In the genomic region with DNA sequence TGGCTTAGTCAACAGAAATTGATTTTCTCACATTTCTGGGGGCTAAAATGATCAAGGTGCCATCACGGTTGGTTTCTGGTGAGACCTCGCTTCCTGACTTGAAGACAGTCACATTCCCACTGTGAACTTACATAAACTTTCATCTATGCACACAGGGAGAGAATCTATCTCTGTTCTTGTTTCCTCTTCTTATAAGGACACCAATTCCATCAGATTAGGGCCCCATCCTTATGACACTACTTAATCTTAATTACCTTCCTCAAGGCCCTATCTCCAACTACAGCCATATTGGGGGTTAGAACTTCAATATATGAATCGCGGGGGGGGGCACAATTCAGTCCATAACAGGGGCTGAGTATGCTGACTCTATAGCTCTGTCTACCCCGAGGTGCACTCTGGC, we compare ENCODE assay signal across 20 cellular contexts. TPM values are rescaled to one million over a fixed set of nuclear protein-coding genes. Genes with fewer than 3 reads are reported as not detected.
DNase-seq lines count a peak whose midpoint lies in the region; ATAC-seq, FAIRE-seq and TF ChIP-seq lines count a peak whose summit lies in the region.
"Had no signal": no experiment of that assay in that cellular context is flagged by ENCODE, and none has a peak within 500 bp of the region (broad histone marks: within the 10 kb centered on the region; RNA-seq: fewer than 3 reads in every experiment).

No MANE protein-coding gene starts in this region.

- H3K27ac ChIP-seq in A549 (peak overlapping the region; percentile 67 to 81), VCaP (peak overlapping the region; percentile 95), SJCRH30 (no peak overlapping the region), GM23248 (no peak overlapping the region)

- no peaks in the 10 kb centered on the region for H3K27me3 ChIP-seq in SJCRH30
- H3K27me3 ChIP-seq in GM23248 (replicated peaks; ENCODE audit: insufficient read depth): peaks cover 9% of the 10 kb centered on the region; the same call in 1 of the 2 replicates

- DNase-seq in A549 (ENCODE audit: low read depth in 1 of 2, low spot score in 1 of 2): no peak
- DNase-seq in CMK (ENCODE audit: low read depth): peak; percentile 64
- no peak for DNase-seq in progenitor cell of endocrine pancreas (ENCODE audit: low spot score, unreplicated experiment)
- no peak for DNase-seq in SJCRH30
- no peak for DNase-seq in GM23248
- DNase-seq: 8988T; CD4-positive, CD25-positive, alpha-beta regulatory T cell; CD8-positive, alpha-beta T cell; DMS153; DND-41; H9 had no signal

- H3K9me2 ChIP-seq in GM23248 (ENCODE audit: insufficient read depth): no peaks in the 10 kb centered on the region

- H3K9me3 ChIP-seq in A549 (no peaks in the 10 kb centered on the region), SJCRH30 (replicated peaks) (no peaks in the 10 kb centered on the region), GM23248 (ENCODE audit: low read depth) (no peaks in the 10 kb centered on the region)

- POLR2A ChIA-PET in A549 (lab: Yijun Ruan, JAX): no interaction called here

- no peak for TF ChIP-seq RAD21 in A549 (conservative IDR thresholded peaks at IDR 0.05 in 1 of 2, IDR thresholded peaks at IDR 0.05 in 1 of 2)

- ATAC-seq in A549: no peak
- ATAC-seq in HG02623 (IDR thresholded peaks at IDR 0.05; ENCODE audit: unreplicated experiment): no peak
- ATAC-seq: CD8-positive, alpha-beta T cell; GM23338; HCT116 had no signal

- no peak for TF ChIP-seq POLR2A in A549 (IDR thresholded peaks at IDR 0.05; ENCODE audit: low read length)

- H3K4me3 Mint-ChIP-seq in progenitor cell of endocrine pancreas (ENCODE audit: low read depth): no peak overlapping the region
- H3K4me3 Mint-ChIP-seq: CD4-positive, CD25-positive, alpha-beta regulatory T cell; CD8-positive, alpha-beta T cell; GM23338; H9 had no signal

- H3F3A ChIP-seq in GM23248 (ENCODE audit: insufficient read depth): no peaks in the 10 kb centered on the region

- peak overlapping the region; percentile 90 for H3K27ac Mint-ChIP-seq in progenitor cell of endocrine pancreas
- H3K27ac Mint-ChIP-seq: CD4-positive, CD25-positive, alpha-beta regulatory T cell; CD8-positive, alpha-beta T cell; GM23338; H9 had no signal

- TF ChIP-seq CTCF in A549 (IDR thresholded peaks at IDR 0.05) (no peak), VCaP (conservative IDR thresholded peaks at IDR 0.05) (no peak), progenitor cell of endocrine pancreas (IDR thresholded peaks at IDR 0.05; ENCODE audit: unreplicated experiment) (no peak)

- WGBS in A549 (ENCODE audit: missing lambda C conversion rate): 58% methylated on average over 5 of the region's 5 CpGs
- WGBS in GM23248 (ENCODE audit: low coverage in 1 of 2, low lambda C conversion rate in 2 of 2, missing lambda C conversion rate in 2 of 2), 2 experiments: 26 to 32% methylated on average over 5 of the region's 5 CpGs

- no peak overlapping the region for H2AFZ ChIP-seq in GM23248
- H2AFZ ChIP-seq: GM23338 had no signal

- no peaks in the 10 kb centered on the region for H3K36me3 Mint-ChIP-seq in progenitor cell of endocrine pancreas (ENCODE audit: insufficient read depth)
- H3K36me3 Mint-ChIP-seq: CD4-positive, CD25-positive, alpha-beta regulatory T cell; CD8-positive, alpha-beta T cell had no signal

- H3K27me3 Mint-ChIP-seq in progenitor cell of endocrine pancreas: no peaks in the 10 kb centered on the region

- H3K79me2 ChIP-seq in GM23248 (ENCODE audit: insufficient read depth): no peaks in the 10 kb centered on the region

- no peak overlapping the region for H3K9ac ChIP-seq in GM23248

- H3K4me2 ChIP-seq in A549: peak overlapping the region; percentile 74
- no peak overlapping the region for H3K4me2 ChIP-seq in GM23248 (ENCODE audit: unreplicated experiment)
- H3K4me2 ChIP-seq: GM23338 had no signal

- in situ Hi-C loops in GM23248 (cut with MboI): no loop called here

- H3K4me3 ChIP-seq in A549 (no peak overlapping the region), SJCRH30 (no peak overlapping the region), GM23248 (no peak overlapping the region)
- H3K4me3 ChIP-seq: GM23338 had no signal

- CTCF ChIA-PET in A549 (lab: Yijun Ruan, JAX): interaction anchor here (0.8 kb wide), 1 partner anchor 85 kb away, joined by 6 read pairs; no protein-coding TSS in a partner anchor

- no peak for TF ChIP-seq EP300 in A549 (IDR thresholded peaks at IDR 0.05)

- FAIRE-seq in A549 (lab: Jason Lieb, UNC): no peak
- FAIRE-seq: G401.6, GM12892 had no signal

- no peaks in the 10 kb centered on the region for H3K36me3 ChIP-seq in SJCRH30
- no peaks in the 10 kb centered on the region for H3K36me3 ChIP-seq in GM23248 (ENCODE audit: low read depth)

- peaks cover 40% of the 10 kb centered on the region for H3K4me1 ChIP-seq in A549
- no peaks in the 10 kb centered on the region for H3K4me1 ChIP-seq in SJCRH30
- no peaks in the 10 kb centered on the region for H3K4me1 ChIP-seq in GM23248 (ENCODE audit: insufficient read depth)

- H4K20me1 ChIP-seq in GM23248 (ENCODE audit: insufficient read depth): no peaks in the 10 kb centered on the region

- H3K4me1 Mint-ChIP-seq in progenitor cell of endocrine pancreas (ENCODE audit: low read depth): peaks cover 74% of the 10 kb centered on the region
- H3K4me1 Mint-ChIP-seq: CD4-positive, CD25-positive, alpha-beta regulatory T cell had no signal

- no peaks in the 10 kb centered on the region for H3K9me3 Mint-ChIP-seq in progenitor cell of endocrine pancreas (ENCODE audit: low read depth)
- H3K9me3 Mint-ChIP-seq: GM23338, H9 had no signal

TF ChIP-seq in A549, 52 proteins besides CTCF, POLR2A, EP300 and RAD21 (continues in another document):
- no peak for TF ChIP-seq RFX5 (IDR thresholded peaks at IDR 0.05)
- no peak for TF ChIP-seq PHF8 (IDR thresholded peaks at IDR 0.05; ENCODE audit: borderline replicate concordance, low read depth)
- TF ChIP-seq E2F6 (IDR thresholded peaks at IDR 0.05; ENCODE audit: borderline replicate concordance, low read depth): no peak
- no peak for TF ChIP-seq MAFK (IDR thresholded peaks at IDR 0.05; ENCODE audit: partially characterized antibody)
- TF ChIP-seq HOXA7 (CRISPR knock-in tag; IDR thresholded peaks at IDR 0.05): no peak
- no peak for TF ChIP-seq CHD4 (IDR thresholded peaks at IDR 0.05; ENCODE audit: borderline replicate concordance)
- TF ChIP-seq ZSCAN20 (CRISPR knock-in tag; IDR thresholded peaks at IDR 0.05): no peak
- TF ChIP-seq MYC (IDR thresholded peaks at IDR 0.05; ENCODE audit: borderline replicate concordance, low read length): no peak
- TF ChIP-seq RARB (CRISPR knock-in tag; IDR thresholded peaks at IDR 0.05): no peak
- no peak for TF ChIP-seq ELK1 (IDR thresholded peaks at IDR 0.05; ENCODE audit: low read depth, low read length)
- no peak for TF ChIP-seq USF2 (IDR thresholded peaks at IDR 0.05)
- no peak for TF ChIP-seq NPAS2 (CRISPR knock-in tag; IDR thresholded peaks at IDR 0.05; ENCODE audit: borderline replicate concordance)
- TF ChIP-seq POLR2AphosphoS2 (conservative IDR thresholded peaks at IDR 0.05; ENCODE audit: low read length): no peak
- no peak for TF ChIP-seq HOXB13 (CRISPR knock-in tag; IDR thresholded peaks at IDR 0.05; ENCODE audit: low read depth)
- no peak for TF ChIP-seq BHLHE40 (IDR thresholded peaks at IDR 0.05; ENCODE audit: low read depth, low read length)
- TF ChIP-seq HES2 (IDR thresholded peaks at IDR 0.05): no peak
- TF ChIP-seq SREBF2 (IDR thresholded peaks at IDR 0.05): no peak
- TF ChIP-seq CHD2 (IDR thresholded peaks at IDR 0.05; ENCODE audit: low read length, partially characterized antibody): no peak

RNA-seq across cellular contexts. Expression of gene SCGN, which starts 10.6 kb away (rescaled TPM):
- polyA plus RNA-seq in A549 (2011; rRNA removed): 0.17 TPM in 2 replicates
- 0.04 and 0.05 TPM in 2 replicates for polyA plus RNA-seq in A549 (2012; cell fraction: cytosol; rRNA removed)
- polyA plus RNA-seq in A549 (2012; cell fraction: nucleus; rRNA removed): 0.07 TPM in 1 of 2 replicates, not detected in the other
- 0.09 to 0.13 TPM in 2 of 3 replicates, not detected in the other for polyA plus RNA-seq in A549 (2017; fragmentation: RNase III; extraction: RNeasy Plus Mini Kit Qiagen cat#74134 plus additional on column Dnase treatment)
- polyA minus RNA-seq in A549 (2011; rRNA and poly(A)+ RNA removed): not detected in 2 replicates
- total RNA-seq in progenitor cell of endocrine pancreas: 95.0 and 97.2 TPM in 2 replicates
- not detected in 2 replicates for total RNA-seq in SJCRH30 (2014; rRNA removed; shearing (Covaris generic))
- total RNA-seq in GM23248 (2014; rRNA removed; shearing (Covaris generic)): not detected in 2 replicates
- polyA plus RNA-seq in GM23248 (2016; fragmentation: Nextera tagmentation; extraction: Ambion mirVana): not detected in 2 replicates
- total RNA-seq: A673; CD4-positive, CD25-positive, alpha-beta regulatory T cell; CD8-positive, alpha-beta T cell; GM23338; H4; H9 had no signal
- polyA plus RNA-seq: BJ; CD4-positive, CD25-positive, alpha-beta regulatory T cell; GM23338 had no signal

Comparison
In these comparisons a context has a peak if more than half of its experiments do, and no peak if none do; other contexts are left out.
1. H3K27ac ChIP-seq: peak in A549 (2 of 2) and VCaP (single experiment); none in SJCRH30 (single experiment) and GM23248 (single experiment).
2. RNA of gene SCGN, which starts 10.6 kb away (total RNA-seq): 95.0 to 97.2 TPM in progenitor cell of endocrine pancreas; not detected in SJCRH30 and not detected in GM23248; every median in the first group is over 10 times any median in the second.